Comparison of ENCODE assay signal across 8 cellular contexts in the genomic region with DNA sequence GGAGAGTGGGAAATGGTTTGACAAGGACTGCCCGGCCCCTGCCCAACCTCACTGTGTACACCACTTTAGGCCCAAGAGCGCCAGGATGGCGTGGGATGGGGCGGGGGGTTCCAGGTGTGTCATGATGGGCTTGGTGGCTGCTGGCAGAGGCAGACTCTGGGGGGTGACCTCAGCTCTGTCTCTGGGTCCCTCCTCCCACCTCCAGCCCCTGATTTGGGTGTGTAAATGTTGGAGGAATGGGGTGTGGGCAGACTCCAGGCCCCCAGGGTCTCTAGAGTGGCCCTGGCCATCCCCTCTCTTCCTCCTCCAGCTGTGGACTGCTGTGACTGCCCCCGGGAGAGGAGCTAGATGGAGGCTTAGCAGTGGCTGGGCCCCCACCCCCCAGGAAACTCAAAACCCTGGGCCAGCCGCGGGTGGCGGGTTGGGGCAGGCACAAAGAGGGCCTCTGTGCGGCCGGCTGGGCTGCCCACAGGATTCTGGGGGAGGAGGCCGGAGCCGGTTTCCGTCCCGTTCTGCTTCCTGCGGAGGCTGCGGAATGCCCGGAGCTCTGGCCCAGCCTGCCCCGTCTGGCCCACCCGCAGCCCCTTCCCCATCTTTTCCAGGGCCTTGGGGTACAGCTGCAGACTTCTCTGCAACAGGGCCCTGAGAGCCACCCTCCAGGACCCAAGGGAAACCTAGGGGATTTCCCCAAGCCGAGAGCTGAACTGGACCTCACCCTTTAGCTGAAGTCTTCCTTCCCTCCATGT. TPM values are rescaled to one million over a fixed set of nuclear protein-coding genes. Genes with fewer than 3 reads are reported as not detected.
DNase-seq lines count a peak whose midpoint lies in the region; ATAC-seq and TF ChIP-seq lines count a peak whose summit lies in the region.

No MANE protein-coding gene starts in this region.

- no peaks in the 10 kb centered on the region for H3K9me3 Mint-ChIP-seq in mesothelial cell of epicardium
- H3K9me3 Mint-ChIP-seq in activated naive CD4-positive, alpha-beta T cell treated with anti-CD3 and anti-CD28 coated beads for 36 hours = no peaks in the 10 kb centered on the region

- H3K27me3 Mint-ChIP-seq in mesothelial cell of epicardium (ENCODE audit: low read depth) = no peaks in the 10 kb centered on the region
- peaks cover 12% of the 10 kb centered on the region for H3K27me3 Mint-ChIP-seq in activated naive CD4-positive, alpha-beta T cell treated with anti-CD3 and anti-CD28 coated beads for 36 hours (ENCODE audit: low read depth)

- peak in 4 of 5 donors; percentile 50 to 83 (median 62) for DNase-seq in heart left ventricle
- DNase-seq in cardiac septum (ENCODE audit: low spot score) = no peak
- no peak for DNase-seq in breast epithelium (ENCODE audit: low spot score in 2 of 2)
- no peak for DNase-seq in mesothelial cell of epicardium (ENCODE audit: low spot score in 2 of 2, unreplicated experiment in 2 of 2)
- DNase-seq in aorta = no peak
- no peak for DNase-seq in activated naive CD4-positive, alpha-beta T cell treated with anti-CD3 and anti-CD28 coated beads for 36 hours
- DNase-seq in left colon = no peak

- H3K36me3 ChIP-seq in heart left ventricle (no peaks in the 10 kb centered on the region), breast epithelium (no peaks in the 10 kb centered on the region), aorta (ENCODE audit: control insufficient read depth in 1 of 2, insufficient read depth in 2 of 2, low read length in 1 of 2) (no peaks in the 10 kb centered on the region)

- peak overlapping the region; percentile 85 for H3K27ac Mint-ChIP-seq in mesothelial cell of epicardium
- no peak overlapping the region for H3K27ac Mint-ChIP-seq in activated naive CD4-positive, alpha-beta T cell treated with anti-CD3 and anti-CD28 coated beads for 36 hours

- CTCF ChIA-PET in activated naive CD4-positive, alpha-beta T cell treated with anti-CD3 and anti-CD28 coated beads for 36 hours (lab: Charles Lee) = interaction anchor here (0.6 to 2.4 kb wide), 7 partner anchors 11 to 249 kb away, joined by 3 to 8 read pairs (median 3); no protein-coding TSS in a partner anchor

- H3K9me3 ChIP-seq in heart left ventricle (no peaks in the 10 kb centered on the region), breast epithelium (no peaks in the 10 kb centered on the region), aorta (ENCODE audit: control insufficient read depth, low read length) (no peaks in the 10 kb centered on the region)

- 20 to 41% (median 33%) methylated on average over 1 to 20 of the region's 20 CpGs for WGBS in heart left ventricle, 4 donors
- 21 to 25% methylated on average over 20 of the region's 20 CpGs for WGBS in aorta, 2 donors

- intact Hi-C loops in heart left ventricle (cut with DNase I) = loop anchor here in 2 of 10 donors (2.0 kb wide), 2 partner anchors 18 to 34 kb away; no protein-coding TSS in a partner anchor
- intact Hi-C loops in cardiac septum (cut with DNase I) = no loop called here
- intact Hi-C loops in breast epithelium (cut with DNase I; ENCODE audit: low total_unique reads) = no loop called here
- intact Hi-C loops in aorta (cut with DNase I) = no loop called here
- intact Hi-C loops in activated naive CD4-positive, alpha-beta T cell treated with anti-CD3 and anti-CD28 coated beads for 36 hours (cut with micrococcal nuclease) = no loop called here
- intact Hi-C loops in left colon (cut with DNase I, micrococcal nuclease) = no loop called here

- peak overlapping the region in 8 of 12 donors; percentile 6 to 25 (median 15) for H3K4me3 ChIP-seq in heart left ventricle
- peak overlapping the region in 2 of 3 donors; percentile 23 to 71 for H3K4me3 ChIP-seq in breast epithelium
- no peak overlapping the region for H3K4me3 ChIP-seq in aorta (ENCODE audit: low read length in 2 of 2)

- ATAC-seq in heart left ventricle = peak in 2 of 4 donors; percentile 26 to 34
- ATAC-seq in aorta (ENCODE audit: low FRiP score) = peak; percentile 4
- no peak for ATAC-seq in HG03442 (IDR thresholded peaks at IDR 0.05; ENCODE audit: unreplicated experiment)
- ATAC-seq in left colon = no peak

- H3K4me1 ChIP-seq in heart left ventricle (peaks cover 18 to 97% (median 86%) of the 10 kb centered on the region in 12 donors), breast epithelium (peaks cover 29 to 53% of the 10 kb centered on the region in 2 donors), aorta (ENCODE audit: control insufficient read depth in 1 of 2, insufficient read depth in 2 of 2, low read length in 2 of 2) (peaks cover 0 to 6% of the 10 kb centered on the region in 2 donors)

- H3K4me1 Mint-ChIP-seq in mesothelial cell of epicardium = peaks cover 51% of the 10 kb centered on the region
- H3K4me1 Mint-ChIP-seq in activated naive CD4-positive, alpha-beta T cell treated with anti-CD3 and anti-CD28 coated beads for 36 hours (ENCODE audit: low read depth) = peaks cover 28% of the 10 kb centered on the region

- no peak overlapping the region for H3K4me3 Mint-ChIP-seq in mesothelial cell of epicardium
- H3K4me3 Mint-ChIP-seq in activated naive CD4-positive, alpha-beta T cell treated with anti-CD3 and anti-CD28 coated beads for 36 hours = no peak overlapping the region

- no peaks in the 10 kb centered on the region for H3K27me3 ChIP-seq in heart left ventricle
- no peaks in the 10 kb centered on the region for H3K27me3 ChIP-seq in breast epithelium
- no peaks in the 10 kb centered on the region for H3K27me3 ChIP-seq in aorta (ENCODE audit: control insufficient read depth in 1 of 2, insufficient read depth in 2 of 2, low read length in 1 of 2)

- TF ChIP-seq CTCF in heart left ventricle (IDR thresholded peaks at IDR 0.05) (no peak), breast epithelium (IDR thresholded peaks at IDR 0.05) (no peak), mesothelial cell of epicardium (IDR thresholded peaks at IDR 0.05; ENCODE audit: unreplicated experiment) (no peak)

- TF ChIP-seq POLR2A in heart left ventricle (IDR thresholded peaks at IDR 0.05) (no peak), breast epithelium (IDR thresholded peaks at IDR 0.05) (no peak)

- H3K36me3 Mint-ChIP-seq in mesothelial cell of epicardium = no peaks in the 10 kb centered on the region
- no peaks in the 10 kb centered on the region for H3K36me3 Mint-ChIP-seq in activated naive CD4-positive, alpha-beta T cell treated with anti-CD3 and anti-CD28 coated beads for 36 hours (ENCODE audit: low read depth)

- H3K27ac ChIP-seq in heart left ventricle = peak overlapping the region; percentile 54 to 98 (median 94)
- peak overlapping the region; percentile 97 for H3K27ac ChIP-seq in breast epithelium
- H3K27ac ChIP-seq in aorta (ENCODE audit: low read depth in 1 of 2, low read length in 2 of 2) = peak overlapping the region; percentile 2 to 92

RNA-seq across cellular contexts. Expression of a gene that starts 23.1 kb away (rescaled TPM):
- total RNA-seq in heart left ventricle (10 to 100 TPM; 29.8 to 74.6 (median 36.3) TPM), cardiac septum (49.3 TPM), breast epithelium (10 to 100 TPM; 33.9 to 66.9 (median 38.3) TPM), mesothelial cell of epicardium (35.7 to 38.3 TPM (median 37.4 TPM) in 3 replicates), aorta (10 to 100 TPM; 40.0 to 75.8 TPM), left colon (10 to 100 TPM; 28.2 to 30.2 TPM)
- polyA plus RNA-seq in heart left ventricle (10 to 100 TPM; 32.8 to 44.5 TPM), aorta (10 to 100 TPM; 21.2 to 31.5 TPM)
- 1 to 10 TPM; 1.2 to 1.7 TPM for total RNA-seq in activated naive CD4-positive, alpha-beta T cell treated with anti-CD3 and anti-CD28 coated beads for 36 hours

Comparison
In these comparisons a context has a peak if more than half of its experiments do, and no peak if none do; other contexts are left out.
1. DNase-seq: peak in heart left ventricle (4 of 5); none in cardiac septum (single experiment), breast epithelium (0 of 2), mesothelial cell of epicardium (0 of 2), aorta (0 of 2), activated naive CD4-positive, alpha-beta T cell treated with anti-CD3 and anti-CD28 coated beads for 36 hours (single experiment) and left colon (0 of 2).
2. H3K27ac ChIP-seq: peak in every context shown above with its lines; median percentile 97 in breast epithelium; 94 in heart left ventricle; 47 in aorta.
3. H3K4me3 ChIP-seq: peak in heart left ventricle (8 of 12) and breast epithelium (2 of 3); none in aorta (0 of 2).
4. RNA of a gene that starts 23.1 kb away (total RNA-seq): 40.0 to 75.8 TPM in aorta, 49.3 TPM in cardiac septum (single experiment), 33.9 to 66.9 TPM in breast epithelium, 35.7 to 38.3 TPM in mesothelial cell of epicardium, 29.8 to 74.6 TPM in heart left ventricle and 28.2 to 30.2 TPM in left colon; 1.2 to 1.7 TPM in activated naive CD4-positive, alpha-beta T cell treated with anti-CD3 and anti-CD28 coated beads for 36 hours; every median in the first group is over 10 times any median in the second.